8 cellular contexts compared by ENCODE assay signal in the genomic region with DNA sequence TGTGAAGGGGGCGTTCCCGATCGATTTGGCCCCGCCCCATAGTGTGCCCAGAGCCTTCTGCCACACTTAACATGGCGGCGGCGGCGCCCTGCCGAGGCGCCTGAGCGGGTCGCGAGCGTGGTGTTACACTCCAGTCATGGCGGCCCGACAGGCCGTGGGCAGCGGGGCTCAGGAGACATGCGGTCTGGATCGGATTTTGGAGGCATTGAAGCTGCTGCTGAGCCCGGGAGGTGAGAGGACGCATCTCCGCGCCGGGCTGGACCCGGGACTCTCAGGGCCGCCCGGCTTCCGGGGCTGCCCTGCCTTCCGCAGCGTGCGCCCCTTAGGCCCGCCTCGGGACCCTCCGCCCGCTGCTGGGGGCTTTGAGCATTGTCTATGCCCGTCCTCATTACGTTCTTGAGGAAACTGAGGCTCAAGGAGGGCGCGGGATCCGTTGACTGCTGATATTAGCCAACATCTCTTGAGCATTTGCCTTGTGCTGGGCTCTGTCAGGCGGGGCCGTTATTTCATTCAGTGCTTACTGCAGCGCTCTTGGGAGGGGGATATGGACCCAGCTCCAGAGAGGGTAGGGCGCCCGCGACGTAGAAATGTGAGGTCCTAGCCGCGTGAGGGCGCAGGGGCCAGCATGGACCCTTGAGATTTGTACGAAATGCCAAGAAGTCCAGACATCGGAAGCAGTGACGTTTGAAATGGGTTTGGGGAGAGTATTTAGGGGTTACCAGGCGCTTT. TPM values are rescaled to one million over a fixed set of nuclear protein-coding genes. Genes with fewer than 3 reads are reported as not detected.
DNase-seq lines count a peak whose midpoint lies in the region; ATAC-seq and TF ChIP-seq lines count a peak whose summit lies in the region.

Gene TANGO6 (plus strand): TSS at position 50 of the 729 bp plus-strand sequence. CDS start 87 bp downstream, at position 137.

- H3K36me3 Mint-ChIP-seq in activated CD4-positive, alpha-beta T cell treated with anti-CD3 and anti-CD28 coated beads for 36 hours (ENCODE audit: low read depth), result peaks cover 4% of the 10 kb centered on the region

- no peaks in the 10 kb centered on the region for H3K27me3 Mint-ChIP-seq in activated CD4-positive, alpha-beta T cell treated with anti-CD3 and anti-CD28 coated beads for 36 hours

- DNase-seq in Ammon's horn (ENCODE audit: low spot score) (peak; percentile 87), NCI-H524 (lab: John Stamatoyannopoulos, UW) (peak; percentile 88 to 92)
- peak; percentile 95 for DNase-seq in activated CD4-positive, alpha-beta T cell treated with anti-CD3 and anti-CD28 coated beads for 36 hours
- DNase-seq in stimulated activated CD4-positive, alpha-beta T cell treated with anti-CD3 and anti-CD28 coated beads, Interleukin-1b, Interleukin-23, amount 100 ng/mL, for 48 hours, result peak; percentile 93

- H3K27ac ChIP-seq in cingulate gyrus (ENCODE audit: low read depth, low read length) (peak within 1 kb of the TSS; percentile 84), layer of hippocampus (ENCODE audit: low read depth, low read length) (peak within 1 kb of the TSS; percentile 81)

- peak; percentile 91 for ATAC-seq in HG03432 (IDR thresholded peaks at IDR 0.05; ENCODE audit: unreplicated experiment)
- ATAC-seq in activated CD4-positive, alpha-beta T cell treated with anti-CD3 and anti-CD28 coated beads for 36 hours, result peak; percentile 93

- peak; percentile 86 for TF ChIP-seq POLR2A in GM19099 (IDR thresholded peaks at IDR 0.05; ENCODE audit: extremely low read depth, insufficient read length, low read depth)

- POLR2A ChIA-PET in activated CD4-positive, alpha-beta T cell treated with anti-CD3 and anti-CD28 coated beads for 36 hours (lab: Charles Lee), result interaction anchor here (0.6 to 2.5 kb wide), 4 partner anchors 49 to 175 kb away, joined by 3 to 9 read pairs (median 4); no protein-coding TSS in a partner anchor

- intact Hi-C loops in activated CD4-positive, alpha-beta T cell treated with anti-CD3 and anti-CD28 coated beads for 36 hours (cut with DNase I, micrococcal nuclease), result loop anchor here (1.0 to 2.0 kb wide), 11 partner anchors 87 to 721 kb away; partner anchors contain the start of genes CHTF8 (in 1 of the 2), NFAT5 (in 1 of the 2), SMPD3 (in 1 of the 2) and UTP4 (in 1 of the 2)

- peak within 1 kb of the TSS; percentile 91 for H3K27ac Mint-ChIP-seq in activated CD4-positive, alpha-beta T cell treated with anti-CD3 and anti-CD28 coated beads for 36 hours

- H3K27me3 ChIP-seq in layer of hippocampus (ENCODE audit: control insufficient read depth, insufficient read depth, low read length), result no peaks in the 10 kb centered on the region

- peak within 1 kb of the TSS; percentile 84 for H3K4me3 Mint-ChIP-seq in activated CD4-positive, alpha-beta T cell treated with anti-CD3 and anti-CD28 coated beads for 36 hours

- no peaks in the 10 kb centered on the region for H3K9me3 Mint-ChIP-seq in activated CD4-positive, alpha-beta T cell treated with anti-CD3 and anti-CD28 coated beads for 36 hours (ENCODE audit: low read depth)

- CTCF ChIA-PET in activated CD4-positive, alpha-beta T cell treated with anti-CD3 and anti-CD28 coated beads for 36 hours (lab: Charles Lee), result interaction anchor here (0.6 to 1.7 kb wide), 9 partner anchors 9 to 326 kb away, joined by 3 to 6 read pairs (median 4); no protein-coding TSS in a partner anchor

- peaks cover 27% of the 10 kb centered on the region for H3K4me1 Mint-ChIP-seq in activated CD4-positive, alpha-beta T cell treated with anti-CD3 and anti-CD28 coated beads for 36 hours

RNA-seq across cellular contexts. Expression of gene TANGO6, which starts in this region (rescaled TPM):
- total RNA-seq in activated CD4-positive, alpha-beta T cell treated with anti-CD3 and anti-CD28 coated beads for 36 hours, result 10 to 100 TPM; 29.7 to 31.2 TPM

Comparison
In these comparisons a context has a peak if more than half of its experiments do, and no peak if none do; other contexts are left out.
1. Peak in every context shown above with its lines: DNase-seq, ATAC-seq and H3K27ac ChIP-seq.